In the genomic region with DNA sequence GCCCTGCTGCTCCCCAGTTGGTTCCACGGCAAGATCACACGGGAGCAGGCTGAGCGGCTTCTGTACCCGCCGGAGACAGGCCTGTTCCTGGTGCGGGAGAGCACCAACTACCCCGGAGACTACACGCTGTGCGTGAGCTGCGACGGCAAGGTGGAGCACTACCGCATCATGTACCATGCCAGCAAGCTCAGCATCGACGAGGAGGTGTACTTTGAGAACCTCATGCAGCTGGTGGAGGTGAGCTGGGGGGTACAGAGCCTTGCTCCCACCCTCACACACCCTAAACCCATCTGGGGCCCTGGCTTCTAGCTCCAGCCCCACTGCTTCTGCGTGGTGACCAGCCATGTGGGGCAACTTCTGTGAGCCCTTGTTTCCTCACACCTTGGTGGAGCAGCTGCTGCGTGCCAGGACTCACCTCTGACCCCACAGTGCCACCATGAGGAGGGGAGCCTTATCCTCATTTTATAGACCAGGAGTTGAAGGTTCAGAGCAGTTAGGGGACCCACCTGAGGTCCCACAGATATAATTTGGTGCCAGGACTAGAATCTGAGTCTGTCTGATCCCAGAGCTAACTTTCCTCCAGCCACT, we compare ENCODE assay signal across 9 cellular contexts. TPM values are rescaled to one million over a fixed set of nuclear protein-coding genes. Genes with fewer than 3 reads are reported as not detected.
DNase-seq lines count a peak whose midpoint lies in the region; ATAC-seq lines count a peak whose summit lies in the region.
"Had no signal": no experiment of that assay in that cellular context is flagged by ENCODE, and none has a peak within 500 bp of the region (broad histone marks: within the 10 kb centered on the region; RNA-seq: fewer than 3 reads in every experiment).

No MANE protein-coding gene starts in this region.

- H3K4me1 ChIP-seq in esophagus (ENCODE audit: control insufficient read depth in 2 of 2, insufficient read depth in 2 of 2, low read length in 1 of 2) = peaks cover 7 to 34% of the 10 kb centered on the region in 2 donors

- ATAC-seq in HG03097 (IDR thresholded peaks at IDR 0.05; ENCODE audit: low FRiP score, unreplicated experiment) = no peak

- no peaks in the 10 kb centered on the region for H3K9me3 ChIP-seq in esophagus (ENCODE audit: control insufficient read depth in 2 of 2, insufficient read depth in 1 of 2, low read depth in 1 of 2, low read length in 1 of 2)
- H3K9me3 ChIP-seq: left lung had no signal

- WGBS in esophagus, 2 donors = 62 to 77% methylated on average over 15 to 16 of the region's 16 CpGs

- H3K27ac ChIP-seq in esophagus (ENCODE audit: low read depth in 2 of 2, low read length in 1 of 2) = peak overlapping the region; percentile 91 to 98

- H3K4me3 ChIP-seq in esophagus (ENCODE audit: low read depth in 1 of 2, low read length in 2 of 2) = no peak overlapping the region
- H3K4me3 ChIP-seq: left lung had no signal

- peaks cover 14 to 55% of the 10 kb centered on the region in 2 donors for H3K36me3 ChIP-seq in esophagus (ENCODE audit: control insufficient read depth in 2 of 2, insufficient read depth in 2 of 2, low read length in 1 of 2)

- no peaks in the 10 kb centered on the region for H3K27me3 ChIP-seq in esophagus (ENCODE audit: control insufficient read depth in 1 of 2, insufficient read depth in 2 of 2, low read length in 2 of 2)
- H3K27me3 ChIP-seq: left lung had no signal

- peak; percentile 14 for DNase-seq in stimulated activated CD4-positive, alpha-beta T cell treated with anti-CD3 and anti-CD28 coated beads, Interleukin-4, amount 100 ng/mL, for 24 hours
- DNase-seq in stimulated activated CD4-positive, alpha-beta T cell treated with anti-CD3 and anti-CD28 coated beads, Interleukin-4, amount 100 ng/mL, for 4 hours = no peak
- DNase-seq in OCI-M1 (lab: John Stamatoyannopoulos, UW) = peak; percentile 15
- DNase-seq in activated CD4-positive, CD25-positive, alpha-beta regulatory T cell (lab: John Stamatoyannopoulos, UW) = no peak
- DNase-seq in NCI-H526 treated with DMSO at 0.1 percent for 48 hours (lab: John Stamatoyannopoulos, UW) = no peak
- DNase-seq in NCI-H2029 treated with DMSO at 0.1 percent for 48 hours (lab: John Stamatoyannopoulos, UW) = no peak

RNA-seq across cellular contexts. Expression of a gene that starts 13.3 kb away (rescaled TPM):
- under 1 TPM; 0.27 to 0.61 TPM for polyA plus RNA-seq in esophagus

RNA-seq across cellular contexts. Expression of a gene that starts 17.5 kb away (rescaled TPM):
- polyA plus RNA-seq in esophagus = 10 to 100 TPM; 79.2 to 96.8 TPM

RNA-seq across cellular contexts. Expression of a gene that starts 27.1 kb away (rescaled TPM):
- 1 to 10 TPM in 1 of 2 donors, under 1 TPM in 1; 0.48 to 1.2 TPM for polyA plus RNA-seq in esophagus

RNA-seq across cellular contexts. Expression of a gene that starts 43.6 kb away (rescaled TPM):
- 100 to 1,000 TPM in 1 of 2 donors, 10 to 100 TPM in 1; 68.8 to 143 TPM for polyA plus RNA-seq in esophagus

RNA-seq across cellular contexts. Expression of a gene that starts 50.7 kb away (rescaled TPM):
- polyA plus RNA-seq in esophagus = under 1 TPM in 1 of 2 donors, not detected in 1; 0.06 TPM

Comparison
In these comparisons a context has a peak if more than half of its experiments do, and no peak if none do; other contexts are left out.
1. DNase-seq: peak in stimulated activated CD4-positive, alpha-beta T cell treated with anti-CD3 and anti-CD28 coated beads, Interleukin-4, amount 100 ng/mL, for 24 hours (single experiment) and OCI-M1 (single experiment); none in stimulated activated CD4-positive, alpha-beta T cell treated with anti-CD3 and anti-CD28 coated beads, Interleukin-4, amount 100 ng/mL, for 4 hours (0 of 2), activated CD4-positive, CD25-positive, alpha-beta regulatory T cell (0 of 4), NCI-H526 treated with DMSO at 0.1 percent for 48 hours (single experiment) and NCI-H2029 treated with DMSO at 0.1 percent for 48 hours (single experiment).